Comparison of ENCODE assay signal across 16 cellular contexts in genomic region chr2:158841839-158842238, GRCh38. TPM values are rescaled to one million over a fixed set of nuclear protein-coding genes. Genes with fewer than 3 reads are reported as not detected.
DNase-seq lines count a peak whose midpoint lies in the region; ATAC-seq and TF ChIP-seq lines count a peak whose summit lies in the region.
"Had no signal": no experiment of that assay in that cellular context is flagged by ENCODE, and none has a peak within 500 bp of the region (broad histone marks: within the 10 kb centered on the region; RNA-seq: fewer than 3 reads in every experiment).

No MANE protein-coding gene starts in this region.

- H3K4me1 ChIP-seq in right cardiac atrium (ENCODE audit: control insufficient read depth, insufficient read depth, low read length), result peaks cover 4% of the 10 kb centered on the region
- no peaks in the 10 kb centered on the region for H3K4me1 ChIP-seq in SJCRH30
- no peaks in the 10 kb centered on the region for H3K4me1 ChIP-seq in OCI-LY7 (ENCODE audit: insufficient read depth, low read length, poor library complexity, severe bottlenecking)

- H4K20me1 ChIP-seq in OCI-LY7 (ENCODE audit: insufficient read depth, low read length), result no peaks in the 10 kb centered on the region

- peak; percentile 54 for DNase-seq in EH (ENCODE audit: low read depth)
- no peak for DNase-seq in coronary artery (ENCODE audit: low spot score)
- DNase-seq in right cardiac atrium, result no peak
- peak; percentile 24 for DNase-seq in smooth muscle cell of the brain vasculature (ENCODE audit: low read depth, low spot score)
- no peak for DNase-seq in SJCRH30
- DNase-seq in OCI-LY7 (ENCODE audit: low spot score), result no peak
- no peak for DNase-seq in HCEC 1CT
- DNase-seq: activated CD8-positive, alpha-beta memory T cell treated with anti-CD3 and anti-CD28 coated beads, Interleukin-2, amount 10 ng/mL, durations not matched to agents 7 days and 5 days; activated gamma-delta T cell; body of pancreas; DMS153; effector CD4-positive, alpha-beta T cell; NCI-H2107; posterior cingulate gyrus had no signal

- no peaks in the 10 kb centered on the region for H3K79me2 ChIP-seq in OCI-LY7 (ENCODE audit: insufficient read depth, low read depth, low read length)

- ATAC-seq in right cardiac atrium (peak; percentile 67 to 70), GM18520 (IDR thresholded peaks at IDR 0.05; ENCODE audit: unreplicated experiment) (no peak)
- ATAC-seq: activated CD8-positive, alpha-beta memory T cell treated with anti-CD3 and anti-CD28 coated beads, Interleukin-2, amount 10 ng/mL, durations not matched to agents 7 days and 5 days; body of pancreas had no signal

- H3K27ac ChIP-seq in coronary artery, result peak overlapping the region in 1 of 2 donors; percentile 46
- no peak overlapping the region for H3K27ac ChIP-seq in right cardiac atrium (ENCODE audit: low read length)
- H3K27ac ChIP-seq in SJCRH30, result no peak overlapping the region
- no peak overlapping the region for H3K27ac ChIP-seq in OCI-LY7 (ENCODE audit: low read depth, low read length, poor library complexity, severe bottlenecking)

- H3K36me3 ChIP-seq in SJCRH30, result no peaks in the 10 kb centered on the region
- no peaks in the 10 kb centered on the region for H3K36me3 ChIP-seq in OCI-LY7 (ENCODE audit: insufficient read depth, low read length)

- no peaks in the 10 kb centered on the region for H3K9me3 ChIP-seq in right cardiac atrium (ENCODE audit: control insufficient read depth, low read length)
- peaks cover 3% of the 10 kb centered on the region; the same call in 1 of the 2 replicates for H3K9me3 ChIP-seq in SJCRH30 (replicated peaks)
- H3K9me3 ChIP-seq in OCI-LY7 (ENCODE audit: low read length), result no peaks in the 10 kb centered on the region
- H3K9me3 ChIP-seq: body of pancreas had no signal

- no peaks in the 10 kb centered on the region for H3K9me2 ChIP-seq in OCI-LY7 (ENCODE audit: insufficient read depth, low read length)

- H3K27me3 ChIP-seq in right cardiac atrium (ENCODE audit: control insufficient read depth, insufficient read depth) (no peaks in the 10 kb centered on the region), SJCRH30 (no peaks in the 10 kb centered on the region)
- H3K27me3 ChIP-seq: body of pancreas had no signal

- TF ChIP-seq CTCF in coronary artery (IDR thresholded peaks at IDR 0.05), result no peak
- TF ChIP-seq CTCF in OCI-LY7 (conservative IDR thresholded peaks at IDR 0.05; ENCODE audit: low read length), result no peak

- no peak overlapping the region for H2AFZ ChIP-seq in OCI-LY7 (ENCODE audit: low read length)

- BruUV-seq in OCI-LY7 (replicated peaks; lab: Mats Ljungman, UMichigan), result no TSS peak

- CTCF ChIA-PET in OCI-LY7 (lab: Charles Lee; ENCODE audit: unreplicated experiment), result no interaction called here

- intact Hi-C loops in right cardiac atrium (cut with DNase I) (no loop called here), OCI-LY7 (cut with micrococcal nuclease; ENCODE audit: unreplicated experiment) (no loop called here)

- POLR2A ChIA-PET in OCI-LY7 (lab: Charles Lee), result no interaction called here

- H3K4me2 ChIP-seq in OCI-LY7 (ENCODE audit: low read length), result no peak overlapping the region

- peak overlapping the region; percentile 3 for H3K4me3 ChIP-seq in coronary artery
- H3K4me3 ChIP-seq in right cardiac atrium (ENCODE audit: low read length), result no peak overlapping the region
- no peak overlapping the region for H3K4me3 ChIP-seq in SJCRH30
- no peak overlapping the region for H3K4me3 ChIP-seq in OCI-LY7 (ENCODE audit: low read depth, low read length, poor library complexity, severe bottlenecking)
- H3K4me3 ChIP-seq: body of pancreas had no signal

RNA-seq across cellular contexts. Expression of gene DAPL1, which starts 46.7 kb away (rescaled TPM):
- not detected for total RNA-seq in right cardiac atrium
- polyA plus RNA-seq in right cardiac atrium, result not detected
- total RNA-seq in SJCRH30 (2014; rRNA removed; shearing (Covaris generic)), result not detected in 2 replicates
- total RNA-seq in OCI-LY7 (2014; rRNA removed; shearing (Covaris generic)), result not detected in 2 replicates
- not detected in 2 replicates for total RNA-seq in OCI-LY7 (2022)
- total RNA-seq: activated CD8-positive, alpha-beta memory T cell treated with anti-CD3 and anti-CD28 coated beads, Interleukin-2, amount 10 ng/mL, durations not matched to agents 7 days and 5 days; RPMI7951 had no signal

Comparison
In these comparisons a context has a peak if more than half of its experiments do, and no peak if none do; other contexts are left out.
1. DNase-seq: peak in EH (single experiment) and smooth muscle cell of the brain vasculature (single experiment); none in coronary artery (single experiment), right cardiac atrium (0 of 3), SJCRH30 (0 of 2), OCI-LY7 (single experiment) and HCEC 1CT (single experiment).